In the genomic region with DNA sequence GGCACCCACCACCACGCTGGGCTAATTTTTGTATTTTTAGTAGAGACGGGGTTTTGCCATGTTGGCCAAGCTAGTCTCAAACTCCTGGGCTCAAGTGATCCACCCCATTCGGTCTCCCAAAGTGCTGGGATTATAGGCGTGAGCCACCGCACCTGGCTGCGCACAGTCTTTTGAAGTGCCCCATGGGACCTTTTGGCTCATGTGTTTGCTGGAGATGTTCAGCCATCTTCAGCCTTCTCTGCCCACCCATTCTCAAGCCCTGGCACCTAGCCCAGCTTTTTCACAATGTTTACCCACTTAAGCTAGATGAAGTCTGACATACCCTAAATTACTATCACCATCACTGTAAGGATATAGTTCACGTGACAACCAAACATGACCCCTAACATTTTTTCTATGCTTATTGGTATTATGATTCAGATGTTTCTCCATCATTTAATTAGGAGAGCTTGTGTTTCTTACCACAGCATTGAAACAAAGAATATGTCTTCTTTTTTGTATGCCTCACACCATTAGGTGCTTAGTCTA, we compare ENCODE assay signal across 12 cellular contexts. TPM values are rescaled to one million over a fixed set of nuclear protein-coding genes. Genes with fewer than 3 reads are reported as not detected.
DNase-seq lines count a peak whose midpoint lies in the region; FAIRE-seq and TF ChIP-seq lines count a peak whose summit lies in the region.
"Had no signal": no experiment of that assay in that cellular context is flagged by ENCODE, and none has a peak within 500 bp of the region (broad histone marks: within the 10 kb centered on the region; RNA-seq: fewer than 3 reads in every experiment).

No MANE protein-coding gene starts in this region.

- TF ChIP-seq CTCF in AG09309 (IDR thresholded peaks at IDR 0.05; ENCODE audit: control insufficient read depth, insufficient read depth, low read depth, low read length, missing control alignments) (no peak), endothelial cell of umbilical vein (IDR thresholded peaks at IDR 0.05; ENCODE audit: extremely low read depth in 1 of 2, insufficient read depth in 1 of 2, low read depth in 1 of 2, low read length in 2 of 2) (no peak), Peyer's patch (IDR thresholded peaks at IDR 0.05) (no peak), brain microvascular endothelial cell (IDR thresholded peaks at IDR 0.05; ENCODE audit: low read depth, low read length, missing control alignments) (no peak), hepatocyte (IDR thresholded peaks at IDR 0.05; ENCODE audit: poor library complexity) (no peak)

- H3K36me3 ChIP-seq in endothelial cell of umbilical vein (ENCODE audit: control insufficient read depth in 2 of 2, extremely low read depth in 1 of 2, insufficient read depth in 2 of 2, low read length in 2 of 2) (peaks cover 35 to 53% of the 10 kb centered on the region in 2 experiments), Peyer's patch (no peaks in the 10 kb centered on the region), brain microvascular endothelial cell (replicated peaks) (no peaks in the 10 kb centered on the region), hepatocyte (replicated peaks; ENCODE audit: insufficient read depth, low read depth) (no peaks in the 10 kb centered on the region)
- H3K36me3 ChIP-seq: BE2C, SJSA1 had no signal

- in situ Hi-C loops in G401 (cut with HindIII; ENCODE audit: low sequenced_read_pairs), result no loop called here
- in situ Hi-C loops in brain microvascular endothelial cell (cut with HindIII; ENCODE audit: low pct_ligation_motif_present, low sequenced_read_pairs), result no loop called here

- intact Hi-C loops in endothelial cell of umbilical vein (cut with micrococcal nuclease), result no loop called here

- FAIRE-seq in endothelial cell of umbilical vein (lab: Jason Lieb, UNC), result no peak

- DNase-seq in AG09309 (ENCODE audit: low read depth) (peak; percentile 52), G401 (ENCODE audit: low spot score) (peak; percentile 23), NCI-H345 treated with DMSO at 0.1 percent for 48 hours (lab: John Stamatoyannopoulos, UW; ENCODE audit: unreplicated experiment) (peak; percentile 95), endothelial cell of umbilical vein (ENCODE audit: low read depth, low spot score) (no peak), Peyer's patch (no peak), brain microvascular endothelial cell (no peak), GDM1 (lab: John Stamatoyannopoulos, UW) (no peak), hepatocyte (ENCODE audit: low spot score) (no peak)
- DNase-seq: BE2C; central memory CD4-positive, alpha-beta T cell; stimulated activated CD4-positive, alpha-beta T cell treated with anti-CD3 and anti-CD28 coated beads, Interleukin-12 subunit alpha, Interleukin-12 subunit beta, amount 100 ng/mL, for 4 hours had no signal

- no peak overlapping the region for H3K9ac ChIP-seq in endothelial cell of umbilical vein (replicated peaks; ENCODE audit: extremely low read depth, insufficient read depth, low read length)

- H3K9me2 ChIP-seq in hepatocyte (replicated peaks; ENCODE audit: insufficient read depth), result no peaks in the 10 kb centered on the region

- H3K9me1 ChIP-seq in endothelial cell of umbilical vein (replicated peaks; ENCODE audit: control insufficient read depth, extremely low read depth, insufficient read depth, low read length), result no peaks in the 10 kb centered on the region

- H3K4me3 ChIP-seq in AG09309 (ENCODE audit: control insufficient read depth, low read depth, low read length) (no peak overlapping the region), endothelial cell of umbilical vein (replicated peaks in 1 of 3; ENCODE audit: insufficient read depth in 1 of 3, low read depth in 1 of 3, low read length in 3 of 3) (no peak overlapping the region), Peyer's patch (no peak overlapping the region), brain microvascular endothelial cell (ENCODE audit: low read depth, low read length) (no peak overlapping the region), hepatocyte (no peak overlapping the region)
- H3K4me3 ChIP-seq: SJSA1 had no signal

- H4K20me1 ChIP-seq in endothelial cell of umbilical vein (replicated peaks; ENCODE audit: control insufficient read depth, extremely low read depth, insufficient read depth, low read length) (no peaks in the 10 kb centered on the region), hepatocyte (ENCODE audit: insufficient read depth, poor library complexity, severe bottlenecking) (no peaks in the 10 kb centered on the region)

- no peak for TF ChIP-seq POLR2A in endothelial cell of umbilical vein (IDR thresholded peaks at IDR 0.05; ENCODE audit: low read depth, low read length)
- no peak for TF ChIP-seq POLR2A in Peyer's patch (IDR thresholded peaks at IDR 0.05)

- H3K79me2 ChIP-seq in endothelial cell of umbilical vein (ENCODE audit: control insufficient read depth, insufficient read depth, low read length) (peaks cover 26% of the 10 kb centered on the region), hepatocyte (no peaks in the 10 kb centered on the region)

- H2AFZ ChIP-seq in endothelial cell of umbilical vein (ENCODE audit: low read depth, low read length), result no peak overlapping the region
- H2AFZ ChIP-seq in hepatocyte, result no peak overlapping the region

- no TSS peak for BruUV-seq in endothelial cell of umbilical vein (replicated peaks; lab: Mats Ljungman, UMichigan)

- H3K4me2 ChIP-seq in endothelial cell of umbilical vein (ENCODE audit: insufficient read depth, low read length) (no peak overlapping the region), hepatocyte (no peak overlapping the region)

- H3K27ac ChIP-seq in endothelial cell of umbilical vein (ENCODE audit: insufficient read depth, low read depth, low read length) (peak overlapping the region; percentile 25), Peyer's patch (no peak overlapping the region), brain microvascular endothelial cell (no peak overlapping the region), hepatocyte (no peak overlapping the region)
- H3K27ac ChIP-seq: SJSA1 had no signal

- POLR2A ChIA-PET in endothelial cell of umbilical vein (lab: Charles Lee), result interaction anchor here (1.1 to 1.5 kb wide), 2 partner anchors 13 to 21 kb away, joined by 4 read pairs; no protein-coding TSS in a partner anchor

- dilution Hi-C loops in endothelial cell of umbilical vein (cut with MboI; ENCODE audit: extremely low pct_ligation_motif_present, low sequenced_read_pairs), result no loop called here

- H3K4me1 ChIP-seq in endothelial cell of umbilical vein (ENCODE audit: control insufficient read depth, extremely low read depth, insufficient read depth, low read length), result peaks cover 63% of the 10 kb centered on the region
- peaks cover 0 to 3% (median 0%) of the 10 kb centered on the region in 4 donors for H3K4me1 ChIP-seq in Peyer's patch
- H3K4me1 ChIP-seq in hepatocyte (ENCODE audit: insufficient read depth), result no peaks in the 10 kb centered on the region
- H3K4me1 ChIP-seq: BE2C had no signal

- 95% methylated on average over 7 of the region's 7 CpGs for WGBS in hepatocyte (ENCODE audit: low lambda C conversion rate, missing lambda C conversion rate)

- CTCF ChIA-PET in endothelial cell of umbilical vein (lab: Charles Lee), result interaction anchor here (0.9 to 8.0 kb wide), 4 partner anchors 12 to 61 kb away, joined by 3 to 46 read pairs (median 6); no protein-coding TSS in a partner anchor

- no peaks in the 10 kb centered on the region for H3K9me3 ChIP-seq in endothelial cell of umbilical vein (replicated peaks; ENCODE audit: control insufficient read depth, insufficient read depth, low read length)
- no peaks in the 10 kb centered on the region for H3K9me3 ChIP-seq in Peyer's patch
- no peaks in the 10 kb centered on the region for H3K9me3 ChIP-seq in hepatocyte (ENCODE audit: low read depth)
- H3K9me3 ChIP-seq: BE2C, SJSA1 had no signal

- no peaks in the 10 kb centered on the region for H3K27me3 ChIP-seq in endothelial cell of umbilical vein (ENCODE audit: control insufficient read depth in 2 of 2, insufficient read depth in 2 of 2, low read length in 2 of 2)
- no peaks in the 10 kb centered on the region for H3K27me3 ChIP-seq in Peyer's patch
- no peaks in the 10 kb centered on the region for H3K27me3 ChIP-seq in brain microvascular endothelial cell (replicated peaks)
- H3K27me3 ChIP-seq in hepatocyte, result no peaks in the 10 kb centered on the region
- H3K27me3 ChIP-seq: BE2C had no signal

TF ChIP-seq in endothelial cell of umbilical vein, 7 proteins besides CTCF, POLR2A, EP300 and RAD21:
- TF ChIP-seq MYC (IDR thresholded peaks at IDR 0.05; ENCODE audit: low read depth, low read length), result no peak
- TF ChIP-seq GATA2 (IDR thresholded peaks at IDR 0.05; ENCODE audit: insufficient read depth, insufficient read length, low read depth, low read length), result no peak
- TF ChIP-seq POLR2AphosphoS5 (IDR thresholded peaks at IDR 0.05; ENCODE audit: insufficient read depth, low read depth, low read length), result no peak
- no peak for TF ChIP-seq FOS (IDR thresholded peaks at IDR 0.05; ENCODE audit: borderline replicate concordance, insufficient read depth, low read length)
- TF ChIP-seq JUN (IDR thresholded peaks at IDR 0.05; ENCODE audit: borderline replicate concordance, insufficient read depth, insufficient read length, low read depth), result no peak
- TF ChIP-seq EZH2 (IDR thresholded peaks at IDR 0.05; ENCODE audit: borderline replicate concordance, low read depth, low read length, severe bottlenecking), result no peak
- TF ChIP-seq, protein P1, sequence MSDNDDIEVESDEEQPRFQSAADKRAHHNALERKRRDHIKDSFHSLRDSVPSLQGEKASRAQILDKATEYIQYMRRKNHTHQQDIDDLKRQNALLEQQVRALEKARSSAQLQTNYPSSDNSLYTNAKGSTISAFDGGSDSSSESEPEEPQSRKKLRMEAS (IDR thresholded peaks at IDR 0.05; ENCODE audit: insufficient read depth, insufficient read length), result no peak

RNA-seq across cellular contexts. Expression of a gene that starts 32.3 kb away (rescaled TPM):
- 0.06 TPM in 1 of 2 replicates, not detected in the other for total RNA-seq in G401 (2014; rRNA removed; shearing (Covaris generic))
- total RNA-seq in endothelial cell of umbilical vein (1,037 and 1,131 TPM in 2 replicates), Peyer's patch (100 to 1,000 TPM in 1 of 4 donors, 10 to 100 TPM in 2, 1 to 10 TPM in 1; 8.1 to 140 (median 33.9) TPM), hepatocyte (2.8 and 8.2 TPM in 2 replicates)
- polyA plus RNA-seq in endothelial cell of umbilical vein (621 and 832 TPM in 2 replicates), hepatocyte (1.7 and 2.3 TPM in 2 replicates)
- polyA plus RNA-seq in endothelial cell of umbilical vein (2011; cell fraction: cytosol; rRNA removed), result 493 and 552 TPM in 2 replicates
- polyA plus RNA-seq in endothelial cell of umbilical vein (2011; cell fraction: nucleus; rRNA removed), result 383 and 504 TPM in 2 replicates
- polyA plus RNA-seq in endothelial cell of umbilical vein (2012), result 893 and 1,063 TPM in 2 replicates
- polyA minus RNA-seq in endothelial cell of umbilical vein, result 4,612 and 5,290 TPM in 2 replicates
- not detected for polyA minus RNA-seq in endothelial cell of umbilical vein (2011; cell fraction: cytosol; rRNA and poly(A)+ RNA removed)
- 645 and 1,088 TPM in 2 replicates for polyA minus RNA-seq in endothelial cell of umbilical vein (2011; cell fraction: nucleus; rRNA and poly(A)+ RNA removed)
- total RNA-seq: SJSA1 had no signal

Comparison
In these comparisons a context has a peak if more than half of its experiments do, and no peak if none do; other contexts are left out.
1. DNase-seq: peak in AG09309 (single experiment), G401 (single experiment) and NCI-H345 treated with DMSO at 0.1 percent for 48 hours (single experiment); none in endothelial cell of umbilical vein (single experiment), Peyer's patch (0 of 3), brain microvascular endothelial cell (single experiment), GDM1 (single experiment) and hepatocyte (single experiment).